In genomic region chr22:43884600-43885318, GRCh38 we compare ENCODE assay signal across 1 cellular context.
TF ChIP-seq lines count a peak whose summit lies in the region.

No MANE protein-coding gene starts in this region.

TF ChIP-seq in GM12878, 131 proteins besides CTCF, POLR2A, EP300 and RAD21:
- TF ChIP-seq PAX5 (IDR thresholded peaks at IDR 0.05; ENCODE audit: borderline replicate concordance, low read depth, low read length) = 0 out of 2 replicates have a peak, but pooled peaks have one; percentile 8
- TF ChIP-seq TBL1XR1 (IDR thresholded peaks at IDR 0.05; ENCODE audit: low read depth, low read length) = no peak
- TF ChIP-seq BCL11A (IDR thresholded peaks at IDR 0.05; ENCODE audit: low read depth, low read length) = 0 out of 2 replicates have a peak, but pooled peaks have one; percentile 21
- 0 out of 2 replicates have a peak, but pooled peaks have one; percentile 3 for TF ChIP-seq IRF4 (IDR thresholded peaks at IDR 0.05; ENCODE audit: low read depth, low read length)
- TF ChIP-seq RUNX3 (IDR thresholded peaks at IDR 0.05; ENCODE audit: low read length) = peak; percentile 92
- TF ChIP-seq IKZF2 (IDR thresholded peaks at IDR 0.05) = peak in 1 of 2 experiments; percentile 28; a peak in 2 of 4 replicates
- no peak for TF ChIP-seq CREM (IDR thresholded peaks at IDR 0.05; ENCODE audit: low read depth)
- no peak for TF ChIP-seq SPI1 (IDR thresholded peaks at IDR 0.05; ENCODE audit: borderline replicate concordance, insufficient read depth, low read depth, low read length)
- peak; percentile 60 for TF ChIP-seq SMC3 (IDR thresholded peaks at IDR 0.05; ENCODE audit: borderline replicate concordance, low read length)
- TF ChIP-seq SREBF2 (IDR thresholded peaks at IDR 0.05; ENCODE audit: low read length) = no peak
- TF ChIP-seq CHD1 (IDR thresholded peaks at IDR 0.05; ENCODE audit: low read depth, low read length) = no peak
- peak; percentile 56; the same call in 1 of the 2 replicates for TF ChIP-seq IKZF1 (conservative IDR thresholded peaks at IDR 0.05)
- no peak for TF ChIP-seq ASH2L (IDR thresholded peaks at IDR 0.05; ENCODE audit: borderline replicate concordance, low read depth)
- peak; percentile 70; the same call in 1 of the 2 replicates for TF ChIP-seq CBFB (IDR thresholded peaks at IDR 0.05; ENCODE audit: low read depth)
- TF ChIP-seq NFXL1 (IDR thresholded peaks at IDR 0.05; ENCODE audit: borderline replicate concordance) = no peak
- TF ChIP-seq ZZZ3 (IDR thresholded peaks at IDR 0.05; ENCODE audit: control insufficient read depth, insufficient read length, low read depth) = no peak
- no peak for TF ChIP-seq HDAC6 (IDR thresholded peaks at IDR 0.05; ENCODE audit: unreplicated experiment)
- 0 out of 2 replicates have a peak, but pooled peaks have one; percentile 39 for TF ChIP-seq MEF2A (IDR thresholded peaks at IDR 0.05; ENCODE audit: insufficient read depth, low read depth, low read length)
- TF ChIP-seq ZBED1 (IDR thresholded peaks at IDR 0.05; ENCODE audit: borderline replicate concordance) = no peak
- 0 out of 2 replicates have a peak, but pooled peaks have one; percentile 46 for TF ChIP-seq EED (IDR thresholded peaks at IDR 0.05; ENCODE audit: low read depth)
- TF ChIP-seq CBX5 (IDR thresholded peaks at IDR 0.05; ENCODE audit: low read depth) = no peak
- TF ChIP-seq LARP7 (IDR thresholded peaks at IDR 0.05) = no peak
- TF ChIP-seq TCF12 (IDR thresholded peaks at IDR 0.05; ENCODE audit: low read depth, low read length) = 0 out of 2 replicates have a peak, but pooled peaks have one; percentile 8
- 0 out of 2 replicates have a peak, but pooled peaks have one; percentile 26 for TF ChIP-seq GATAD2B (conservative IDR thresholded peaks at IDR 0.05; ENCODE audit: low read depth)
- 0 out of 2 replicates have a peak, but pooled peaks have one; percentile 30 for TF ChIP-seq MLLT1 (IDR thresholded peaks at IDR 0.05)
